Comparison of ENCODE assay signal across 17 cellular contexts in the genomic region with DNA sequence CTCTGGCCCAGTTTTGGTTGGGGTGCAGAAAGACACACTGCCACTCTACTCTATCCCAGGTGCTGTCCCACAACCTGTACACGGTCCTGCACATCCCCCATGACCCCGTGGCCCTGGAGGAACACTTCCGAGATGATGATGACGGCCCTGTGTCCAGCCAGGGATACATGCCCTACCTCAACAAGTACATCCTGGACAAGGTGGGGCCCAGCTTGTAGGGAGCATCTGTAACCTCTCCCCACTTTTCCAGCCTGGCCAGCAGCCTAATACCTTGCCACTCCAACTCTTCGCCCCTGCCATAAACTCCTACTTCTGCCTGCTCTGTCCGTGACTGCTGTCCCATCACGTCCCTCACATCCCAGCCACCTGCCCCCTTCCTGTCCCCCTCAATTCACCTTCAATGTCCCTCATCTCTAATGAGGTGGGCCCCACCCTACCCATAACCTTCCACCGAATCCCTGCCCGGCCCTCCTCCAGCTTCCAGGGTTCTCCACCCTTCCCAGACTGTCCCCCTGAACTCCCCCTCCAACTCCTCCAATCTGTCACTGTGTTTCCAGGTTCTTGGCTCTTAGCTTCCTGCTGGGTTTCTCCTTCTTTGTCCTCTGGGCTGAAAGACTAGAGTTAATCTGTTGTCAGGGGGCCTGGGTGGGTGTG. TPM values are rescaled to one million over a fixed set of nuclear protein-coding genes. Genes with fewer than 3 reads are reported as not detected.
DNase-seq lines count a peak whose midpoint lies in the region; ATAC-seq and TF ChIP-seq lines count a peak whose summit lies in the region.
"Had no signal": no experiment of that assay in that cellular context is flagged by ENCODE, and none has a peak within 500 bp of the region (broad histone marks: within the 10 kb centered on the region; RNA-seq: fewer than 3 reads in every experiment).

No MANE protein-coding gene starts in this region.

- no peaks in the 10 kb centered on the region for H3K9me3 ChIP-seq in T-helper 17 cell (ENCODE audit: control insufficient read depth, low read length, poor library complexity, severe bottlenecking)
- H3K9me3 ChIP-seq in sigmoid colon = no peaks in the 10 kb centered on the region
- H3K9me3 ChIP-seq: A549, esophagus squamous epithelium, SK-N-SH had no signal

- DNase-seq in activated CD4-positive, alpha-beta T cell treated with anti-CD3 and anti-CD28 coated beads, Interleukin-2, amount 10 ng/mL, durations not matched to agents 7 days and 5 days = no peak
- no peak for DNase-seq in activated CD4-positive, alpha-beta T cell treated with anti-CD3 and anti-CD28 coated beads, Interleukin-2, amount 50 U/mL, for 1 hour
- DNase-seq in T-helper 17 cell (no peak), sigmoid colon (peak; percentile 55)
- no peak for DNase-seq in stimulated activated CD4-positive, alpha-beta T cell treated with anti-CD3 and anti-CD28 coated beads, Interleukin-2, amount 100 ng/mL, for 48 hours
- DNase-seq: anterior cingulate cortex, esophagus squamous epithelium, GDM1, MV-4-11, NCI-H2081, NCI-H524, OCI-M1, SK-N-SH had no signal

- no peaks in the 10 kb centered on the region for H3K9me3 Mint-ChIP-seq in activated CD4-positive, alpha-beta T cell treated with anti-CD3 and anti-CD28 coated beads, Interleukin-2, amount 10 ng/mL, durations not matched to agents 7 days and 5 days
- no peaks in the 10 kb centered on the region for H3K9me3 Mint-ChIP-seq in dendritic cell treated with granulocyte-macrophage colony-stimulating factor and Interleukin-4, amounts not matched to agents 40 ng/mL and 50 ng/mL, for 4 days

- H3K4me1 ChIP-seq in sigmoid colon = no peaks in the 10 kb centered on the region
- H3K4me1 ChIP-seq: A549 had no signal

- CTCF ChIA-PET in activated CD4-positive, alpha-beta T cell treated with anti-CD3 and anti-CD28 coated beads, Interleukin-2, amount 10 ng/mL, durations not matched to agents 7 days and 5 days (lab: Charles Lee) = interaction anchor here (0.8 to 2.9 kb wide), 8 partner anchors 8 to 140 kb away, joined by 3 to 9 read pairs (median 4); a partner anchor contains a TSS

- POLR2A ChIA-PET in activated CD4-positive, alpha-beta T cell treated with anti-CD3 and anti-CD28 coated beads, Interleukin-2, amount 10 ng/mL, durations not matched to agents 7 days and 5 days (lab: Charles Lee) = no interaction called here

- intact Hi-C loops in dendritic cell treated with granulocyte-macrophage colony-stimulating factor and Interleukin-4, amounts not matched to agents 40 ng/mL and 50 ng/mL, for 4 days (cut with micrococcal nuclease) = no loop called here
- intact Hi-C loops in sigmoid colon (cut with DNase I) = no loop called here

- no peak for TF ChIP-seq POLR2A in sigmoid colon (IDR thresholded peaks at IDR 0.05)

- H3K27ac ChIP-seq in sigmoid colon = no peak overlapping the region
- H3K27ac ChIP-seq: A549 had no signal

- WGBS in sigmoid colon, 2 donors = 93 to 94% methylated on average over 9 of the region's 9 CpGs

- no peak for TF ChIP-seq EP300 in sigmoid colon (IDR thresholded peaks at IDR 0.05)

- H3K36me3 ChIP-seq in sigmoid colon = no peaks in the 10 kb centered on the region

- no peaks in the 10 kb centered on the region for H3K27me3 ChIP-seq in sigmoid colon
- H3K27me3 ChIP-seq: esophagus squamous epithelium had no signal

- TF ChIP-seq CTCF in sigmoid colon (IDR thresholded peaks at IDR 0.05) = no peak

- peaks cover 78% of the 10 kb centered on the region for H3K36me3 Mint-ChIP-seq in activated CD4-positive, alpha-beta T cell treated with anti-CD3 and anti-CD28 coated beads, Interleukin-2, amount 10 ng/mL, durations not matched to agents 7 days and 5 days (ENCODE audit: low read depth)
- peaks cover 9% of the 10 kb centered on the region for H3K36me3 Mint-ChIP-seq in T-helper 17 cell (ENCODE audit: low read depth)
- peaks cover 92% of the 10 kb centered on the region for H3K36me3 Mint-ChIP-seq in dendritic cell treated with granulocyte-macrophage colony-stimulating factor and Interleukin-4, amounts not matched to agents 40 ng/mL and 50 ng/mL, for 4 days (ENCODE audit: low read depth)

- peak overlapping the region; percentile 63 for H3K4me3 Mint-ChIP-seq in activated CD4-positive, alpha-beta T cell treated with anti-CD3 and anti-CD28 coated beads, Interleukin-2, amount 10 ng/mL, durations not matched to agents 7 days and 5 days
- peak overlapping the region; percentile 85 for H3K4me3 Mint-ChIP-seq in T-helper 17 cell
- H3K4me3 Mint-ChIP-seq in dendritic cell treated with granulocyte-macrophage colony-stimulating factor and Interleukin-4, amounts not matched to agents 40 ng/mL and 50 ng/mL, for 4 days = no peak overlapping the region

- peaks cover 81% of the 10 kb centered on the region for H3K4me1 Mint-ChIP-seq in activated CD4-positive, alpha-beta T cell treated with anti-CD3 and anti-CD28 coated beads, Interleukin-2, amount 10 ng/mL, durations not matched to agents 7 days and 5 days
- peaks cover 65% of the 10 kb centered on the region for H3K4me1 Mint-ChIP-seq in T-helper 17 cell
- H3K4me1 Mint-ChIP-seq in dendritic cell treated with granulocyte-macrophage colony-stimulating factor and Interleukin-4, amounts not matched to agents 40 ng/mL and 50 ng/mL, for 4 days (ENCODE audit: low read depth) = peaks cover 72% of the 10 kb centered on the region

- ATAC-seq in T-helper 17 cell (no peak), GM18870 (IDR thresholded peaks at IDR 0.05; ENCODE audit: unreplicated experiment) (no peak), HG02981 (IDR thresholded peaks at IDR 0.05; ENCODE audit: unreplicated experiment) (no peak)
- ATAC-seq: A549 had no signal

- no peaks in the 10 kb centered on the region for H3K27me3 Mint-ChIP-seq in activated CD4-positive, alpha-beta T cell treated with anti-CD3 and anti-CD28 coated beads, Interleukin-2, amount 10 ng/mL, durations not matched to agents 7 days and 5 days
- H3K27me3 Mint-ChIP-seq in T-helper 17 cell = no peaks in the 10 kb centered on the region
- no peaks in the 10 kb centered on the region for H3K27me3 Mint-ChIP-seq in dendritic cell treated with granulocyte-macrophage colony-stimulating factor and Interleukin-4, amounts not matched to agents 40 ng/mL and 50 ng/mL, for 4 days

- peak overlapping the region; percentile 93 for H3K27ac Mint-ChIP-seq in activated CD4-positive, alpha-beta T cell treated with anti-CD3 and anti-CD28 coated beads, Interleukin-2, amount 10 ng/mL, durations not matched to agents 7 days and 5 days
- H3K27ac Mint-ChIP-seq in T-helper 17 cell = peak overlapping the region; percentile 95
- peak overlapping the region; percentile 90 for H3K27ac Mint-ChIP-seq in dendritic cell treated with granulocyte-macrophage colony-stimulating factor and Interleukin-4, amounts not matched to agents 40 ng/mL and 50 ng/mL, for 4 days

- no peak overlapping the region for H3K4me3 ChIP-seq in sigmoid colon
- H3K4me3 ChIP-seq: A549, esophagus squamous epithelium had no signal

RNA-seq across cellular contexts. Expression of a gene that starts 12.1 kb away (rescaled TPM):
- total RNA-seq in activated CD4-positive, alpha-beta T cell treated with anti-CD3 and anti-CD28 coated beads, Interleukin-2, amount 10 ng/mL, durations not matched to agents 7 days and 5 days = 100 to 1,000 TPM; 186 to 219 TPM
- total RNA-seq in T-helper 17 cell = 100 to 1,000 TPM; 193 to 206 TPM
- total RNA-seq in sigmoid colon = 1 to 10 TPM; 1.4 to 4.7 (median 3.5) TPM
- 10 to 100 TPM in 1 of 3 donors, 1 to 10 TPM in 2; 4.2 to 30.1 (median 4.6) TPM for polyA plus RNA-seq in sigmoid colon

RNA-seq across cellular contexts. Expression of a gene that starts 32.6 kb away (rescaled TPM):
- 10 to 100 TPM; 24.4 to 25.8 TPM for total RNA-seq in activated CD4-positive, alpha-beta T cell treated with anti-CD3 and anti-CD28 coated beads, Interleukin-2, amount 10 ng/mL, durations not matched to agents 7 days and 5 days
- total RNA-seq in T-helper 17 cell (10 to 100 TPM; 25.0 to 29.9 TPM), sigmoid colon (10 to 100 TPM in 1 of 4 donors, 1 to 10 TPM in 3; 5.8 to 16.8 (median 8.5) TPM)
- polyA plus RNA-seq in sigmoid colon = 10 to 100 TPM; 22.8 to 75.4 (median 31.5) TPM

RNA-seq across cellular contexts. Expression of a gene that starts 50.2 kb away (rescaled TPM):
- 10 to 100 TPM; 41.1 to 42.4 TPM for total RNA-seq in activated CD4-positive, alpha-beta T cell treated with anti-CD3 and anti-CD28 coated beads, Interleukin-2, amount 10 ng/mL, durations not matched to agents 7 days and 5 days
- total RNA-seq in T-helper 17 cell = 10 to 100 TPM; 50.0 to 60.8 TPM
- total RNA-seq in sigmoid colon = 10 to 100 TPM; 29.3 to 59.8 (median 31.8) TPM
- polyA plus RNA-seq in sigmoid colon = 10 to 100 TPM; 14.3 to 28.3 (median 15.0) TPM

Comparison
In these comparisons a context has a peak if more than half of its experiments do, and no peak if none do; other contexts are left out.
1. RNA of a gene that starts 12.1 kb away (total RNA-seq): 186 to 219 TPM in activated CD4-positive, alpha-beta T cell treated with anti-CD3 and anti-CD28 coated beads, Interleukin-2, amount 10 ng/mL, durations not matched to agents 7 days and 5 days and 193 to 206 TPM in T-helper 17 cell; 1.4 to 4.7 TPM in sigmoid colon; every median in the first group is over 10 times any median in the second.
2. Peak in every context shown above with its lines, with median percentiles within 50 percentile points of each other: H3K27ac Mint-ChIP-seq.